7 cellular contexts compared by ENCODE assay signal in the genomic region with DNA sequence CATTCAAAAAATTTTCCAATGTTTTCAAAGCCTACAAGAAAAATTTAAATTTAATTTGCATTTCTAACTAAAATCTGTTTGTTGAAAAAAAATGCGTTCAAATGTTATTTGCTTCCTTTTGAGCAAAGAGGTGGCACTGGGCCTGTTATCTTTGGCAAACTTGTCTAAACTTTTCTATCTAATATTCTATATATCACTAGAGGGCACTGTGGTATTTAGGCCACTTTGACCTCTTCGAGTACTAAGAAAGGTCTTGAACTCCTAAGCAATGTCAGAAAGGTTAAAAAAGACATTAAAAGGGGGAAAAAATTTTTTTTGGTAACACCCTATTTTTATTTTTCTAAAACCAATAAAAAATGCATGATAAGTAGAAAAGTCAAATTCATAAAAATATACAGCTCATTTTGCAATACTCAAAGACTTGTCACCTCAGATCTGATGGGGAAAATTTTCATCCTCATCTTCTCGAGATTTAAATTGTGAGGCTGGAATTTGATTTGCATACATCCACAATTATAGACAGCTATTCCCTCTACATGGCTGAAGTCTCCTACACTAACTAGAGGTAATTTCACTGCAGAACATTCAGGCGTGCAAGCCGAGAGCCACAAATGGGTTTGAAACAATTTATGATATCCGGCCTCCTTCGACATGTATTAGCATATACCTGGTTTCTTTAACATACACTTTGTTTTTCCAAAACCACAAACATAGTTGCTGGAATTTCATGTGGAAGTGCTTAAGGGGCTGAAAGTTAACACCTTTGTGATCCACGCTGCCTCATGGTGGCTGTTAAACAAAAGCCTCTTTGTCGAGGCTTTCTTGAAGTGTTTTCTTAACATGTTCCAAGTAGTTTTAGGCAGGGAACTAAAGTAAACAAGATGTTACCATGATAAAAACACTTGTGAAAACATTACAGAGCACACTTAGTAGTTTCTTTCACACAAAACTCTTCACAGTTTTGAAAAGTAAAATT.
DNase-seq lines count a peak whose midpoint lies in the region; ATAC-seq and TF ChIP-seq lines count a peak whose summit lies in the region.

No MANE protein-coding gene starts in this region.

- in situ Hi-C loops in SK-MEL-5 (cut with HindIII; ENCODE audit: low pct_unique_long_range_greater_than_20kb, low sequenced_read_pairs), result no loop called here

- no peak overlapping the region for H3K27ac ChIP-seq in neural progenitor cell
- no peak overlapping the region for H3K27ac ChIP-seq in neuronal stem cell (replicated peaks; ENCODE audit: low read length)

- H3K36me3 ChIP-seq in neural progenitor cell, result no peaks in the 10 kb centered on the region
- H3K36me3 ChIP-seq in neuronal stem cell (replicated peaks in 1 of 2; ENCODE audit: control insufficient read depth in 2 of 2, insufficient read depth in 2 of 2, low read length in 2 of 2), result no peaks in the 10 kb centered on the region

- H4K91ac ChIP-seq in neuronal stem cell (ENCODE audit: low read depth, low read length, poor library complexity), result no peak overlapping the region

- peak; percentile 37 for ATAC-seq in HG03135 (IDR thresholded peaks at IDR 0.05; ENCODE audit: unreplicated experiment)
- no peak for ATAC-seq in HG03571 (IDR thresholded peaks at IDR 0.05; ENCODE audit: unreplicated experiment)

- no peak overlapping the region for H3K23ac ChIP-seq in neuronal stem cell (ENCODE audit: low read depth, low read length, poor library complexity)

- H3K4me2 ChIP-seq in neural progenitor cell (peak overlapping the region; percentile 19), neuronal stem cell (ENCODE audit: insufficient read depth, low read length, poor library complexity, severe bottlenecking) (no peak overlapping the region)

- no peak overlapping the region for H3K27ac Mint-ChIP-seq in neural progenitor cell

- H3K4me3 ChIP-seq in neural progenitor cell, result no peak overlapping the region
- no peak overlapping the region for H3K4me3 ChIP-seq in neuronal stem cell (ENCODE audit: low read length in 2 of 2)

- H2BK120ac ChIP-seq in neuronal stem cell (ENCODE audit: low read depth, low read length), result no peak overlapping the region

- H3K4me1 Mint-ChIP-seq in neural progenitor cell, result peaks cover 39% of the 10 kb centered on the region

- no peaks in the 10 kb centered on the region for H3K36me3 Mint-ChIP-seq in neural progenitor cell

- DNase-seq in ELR (ENCODE audit: low read depth), result peak; percentile 53
- peak; percentile 62 for DNase-seq in SK-MEL-5 (ENCODE audit: low read depth, low spot score)
- peak; percentile 17 for DNase-seq in fibroblast of gingiva (ENCODE audit: low read depth)
- DNase-seq in neural progenitor cell (ENCODE audit: low spot score), result peak; percentile 59
- DNase-seq in neuronal stem cell (ENCODE audit: low spot score), result no peak

- no peak overlapping the region for H3K14ac ChIP-seq in neuronal stem cell (ENCODE audit: low read length)

- H2AFZ ChIP-seq in neural progenitor cell (replicated peaks), result no peak overlapping the region
- H2AFZ ChIP-seq in neuronal stem cell (ENCODE audit: low read length), result no peak overlapping the region

- H3K9ac ChIP-seq in neural progenitor cell (no peak overlapping the region), neuronal stem cell (ENCODE audit: low read depth, low read length, poor library complexity) (no peak overlapping the region)

- H3K9me3 ChIP-seq in neural progenitor cell (ENCODE audit: low read depth) (no peaks in the 10 kb centered on the region), neuronal stem cell (replicated peaks in 1 of 2; ENCODE audit: control insufficient read depth in 2 of 2, insufficient read depth in 1 of 2, low read depth in 1 of 2, low read length in 2 of 2) (no peaks in the 10 kb centered on the region)

- H2BK12ac ChIP-seq in neuronal stem cell (ENCODE audit: low read length), result no peak overlapping the region

- H4K8ac ChIP-seq in neuronal stem cell (ENCODE audit: low read depth, low read length), result no peak overlapping the region

- H3K27me3 ChIP-seq in neural progenitor cell (no peaks in the 10 kb centered on the region), neuronal stem cell (ENCODE audit: control insufficient read depth in 3 of 3, insufficient read depth in 3 of 3, low read depth in 1 of 3, low read length in 3 of 3) (no peaks in the 10 kb centered on the region)

- H3K27me3 Mint-ChIP-seq in neural progenitor cell (ENCODE audit: insufficient read depth, low read depth), result no peaks in the 10 kb centered on the region

- H3K79me1 ChIP-seq in neuronal stem cell (ENCODE audit: low read depth, low read length), result no peaks in the 10 kb centered on the region

- H3K4me1 ChIP-seq in neural progenitor cell, result peaks cover 19% of the 10 kb centered on the region
- peaks cover 4 to 9% of the 10 kb centered on the region in 2 donors for H3K4me1 ChIP-seq in neuronal stem cell (ENCODE audit: control insufficient read depth in 2 of 2, insufficient read depth in 1 of 2, low read depth in 1 of 2, low read length in 2 of 2)

- no peak overlapping the region for H3K18ac ChIP-seq in neuronal stem cell (ENCODE audit: low read length)

- no peaks in the 10 kb centered on the region for H3K9me3 Mint-ChIP-seq in neural progenitor cell

- H3K79me2 ChIP-seq in neural progenitor cell (ENCODE audit: low read depth), result no peaks in the 10 kb centered on the region

- H3K4me3 Mint-ChIP-seq in neural progenitor cell, result no peak overlapping the region

- no CpG with 5 or more reads among the region's 9 CpGs for WGBS in neuronal stem cell (ENCODE audit: extremely low coverage in 2 of 2, insufficient read length in 2 of 2, insufficient replicate concordance in 1 of 2), 2 donors

- no peak overlapping the region for H3K4ac ChIP-seq in neuronal stem cell (ENCODE audit: low read length)

- no peaks in the 10 kb centered on the region for H4K20me1 ChIP-seq in neural progenitor cell (ENCODE audit: low read depth)

- H2BK15ac ChIP-seq in neuronal stem cell (ENCODE audit: low read length), result no peak overlapping the region

- TF ChIP-seq CTCF in neural progenitor cell (IDR thresholded peaks at IDR 0.05), result peak; percentile 61

- H2AK5ac ChIP-seq in neuronal stem cell (ENCODE audit: low read depth, low read length), result no peak overlapping the region

- no peak overlapping the region for H2BK5ac ChIP-seq in neuronal stem cell (ENCODE audit: low read length)

- H3F3A ChIP-seq in neural progenitor cell (ENCODE audit: low read depth), result peaks cover 8% of the 10 kb centered on the region
